Comparison of ENCODE assay signal across 8 cellular contexts in the genomic region with DNA sequence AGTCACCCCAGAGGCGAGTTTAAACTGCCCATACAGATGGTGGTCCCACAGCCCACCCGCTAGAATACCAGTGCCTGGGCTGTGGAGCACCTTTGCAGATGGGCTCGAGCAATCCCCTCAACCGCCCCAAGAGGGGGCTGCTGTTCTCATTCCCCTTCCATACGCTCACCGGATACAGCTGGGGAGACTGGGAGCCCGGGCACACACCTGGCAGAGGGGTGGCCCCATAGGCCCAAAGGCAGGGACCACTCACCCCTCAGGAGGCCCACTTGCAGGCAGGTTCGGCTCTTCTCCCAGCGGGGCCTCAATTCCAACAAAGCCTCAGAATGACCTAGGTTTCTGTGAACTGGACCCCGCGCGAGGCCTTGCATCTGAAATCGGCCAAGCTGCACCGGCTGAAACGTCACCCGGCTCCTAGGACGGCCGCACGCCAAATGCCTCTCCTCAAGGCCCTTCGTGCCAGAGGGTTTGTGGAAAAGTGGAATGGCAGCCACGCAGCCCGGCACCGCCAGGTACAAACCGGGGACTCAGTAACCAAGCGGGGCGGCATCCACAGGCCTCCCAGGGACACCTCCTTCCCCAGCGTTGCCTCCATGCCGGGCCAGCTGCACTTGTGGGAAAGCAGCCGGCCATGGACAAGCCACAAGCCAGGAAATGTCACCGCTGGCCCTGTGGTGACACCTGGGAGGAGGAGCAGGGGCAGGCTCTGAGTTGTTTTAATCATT. TPM values are rescaled to one million over a fixed set of nuclear protein-coding genes. Genes with fewer than 3 reads are reported as not detected.
DNase-seq lines count a peak whose midpoint lies in the region; ATAC-seq and TF ChIP-seq lines count a peak whose summit lies in the region.

No MANE protein-coding gene starts in this region.

- no peak for TF ChIP-seq CTCF in omental fat pad (IDR thresholded peaks at IDR 0.05)

- in situ Hi-C loops in KBM-7 (cut with MboI; ENCODE audit: low pct_unique_long_range_greater_than_20kb, low sequenced_read_pairs), result no loop called here

- DNase-seq in COLO668 (lab: John Stamatoyannopoulos, UW; ENCODE audit: unreplicated experiment) (peak; percentile 41), KBM-7 (peak; percentile 61), kidney tubule cell (ENCODE audit: low spot score) (peak; percentile 15), GF-D8 (lab: John Stamatoyannopoulos, UW) (no peak), omental fat pad (ENCODE audit: low spot score) (no peak)
- peak; percentile 21 for DNase-seq in activated naive CD4-positive, alpha-beta T cell treated with Interleukin-2 at 50 U/mL for 16 hours

- ATAC-seq in HG02884 (IDR thresholded peaks at IDR 0.05; ENCODE audit: unreplicated experiment) (no peak), GM18909 (IDR thresholded peaks at IDR 0.05; ENCODE audit: poor library complexity, unreplicated experiment) (no peak), omental fat pad (ENCODE audit: low FRiP score) (no peak)

RNA-seq across cellular contexts. Expression of a gene that starts 18.7 kb away (rescaled TPM):
- 10 to 100 TPM; 14.1 to 23.3 (median 18.1) TPM for total RNA-seq in omental fat pad

Comparison
In these comparisons a context has a peak if more than half of its experiments do, and no peak if none do; other contexts are left out.
1. DNase-seq: peak in COLO668 (single experiment), KBM-7 (single experiment), activated naive CD4-positive, alpha-beta T cell treated with Interleukin-2 at 50 U/mL for 16 hours (single experiment) and kidney tubule cell (single experiment); none in GF-D8 (single experiment) and omental fat pad (single experiment).